Comparison of ENCODE assay signal across 2 cellular contexts in the genomic region with DNA sequence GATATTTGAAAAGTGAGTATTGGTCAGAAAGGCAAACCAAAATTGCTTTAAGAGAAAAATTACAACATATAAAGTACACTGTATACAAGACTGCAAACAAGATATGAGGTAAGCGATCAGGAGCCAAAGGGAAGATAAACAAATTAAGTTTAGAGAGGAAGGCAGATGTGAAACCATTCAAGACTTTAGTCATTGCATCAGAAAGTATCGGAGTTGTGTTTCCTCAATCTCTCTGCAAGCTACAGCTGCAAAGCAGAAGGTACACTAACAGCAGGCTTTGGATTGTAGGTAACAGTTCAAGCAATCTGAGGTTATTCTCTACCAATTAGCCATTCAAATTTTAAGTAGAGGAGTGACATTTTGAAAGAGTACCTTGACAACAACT.
TF ChIP-seq lines count a peak whose summit lies in the region.

No MANE protein-coding gene starts in this region.

TF ChIP-seq in GM12891, 5 proteins besides CTCF, POLR2A, EP300 and RAD21 (continued from another document):
- TF ChIP-seq PAX5 (IDR thresholded peaks at IDR 0.05; ENCODE audit: insufficient read depth, low read length, severe bottlenecking) = no peak
- no peak for TF ChIP-seq POU2F2 (IDR thresholded peaks at IDR 0.05; ENCODE audit: low read depth, low read length)
- TF ChIP-seq TAF1 (IDR thresholded peaks at IDR 0.05; ENCODE audit: low read depth, low read length) = no peak
TF ChIP-seq in GM12891: peak in this region for 1.

TF ChIP-seq in K562, 482 proteins besides CTCF, POLR2A, EP300 and RAD21:
- TF ChIP-seq, protein P1, sequence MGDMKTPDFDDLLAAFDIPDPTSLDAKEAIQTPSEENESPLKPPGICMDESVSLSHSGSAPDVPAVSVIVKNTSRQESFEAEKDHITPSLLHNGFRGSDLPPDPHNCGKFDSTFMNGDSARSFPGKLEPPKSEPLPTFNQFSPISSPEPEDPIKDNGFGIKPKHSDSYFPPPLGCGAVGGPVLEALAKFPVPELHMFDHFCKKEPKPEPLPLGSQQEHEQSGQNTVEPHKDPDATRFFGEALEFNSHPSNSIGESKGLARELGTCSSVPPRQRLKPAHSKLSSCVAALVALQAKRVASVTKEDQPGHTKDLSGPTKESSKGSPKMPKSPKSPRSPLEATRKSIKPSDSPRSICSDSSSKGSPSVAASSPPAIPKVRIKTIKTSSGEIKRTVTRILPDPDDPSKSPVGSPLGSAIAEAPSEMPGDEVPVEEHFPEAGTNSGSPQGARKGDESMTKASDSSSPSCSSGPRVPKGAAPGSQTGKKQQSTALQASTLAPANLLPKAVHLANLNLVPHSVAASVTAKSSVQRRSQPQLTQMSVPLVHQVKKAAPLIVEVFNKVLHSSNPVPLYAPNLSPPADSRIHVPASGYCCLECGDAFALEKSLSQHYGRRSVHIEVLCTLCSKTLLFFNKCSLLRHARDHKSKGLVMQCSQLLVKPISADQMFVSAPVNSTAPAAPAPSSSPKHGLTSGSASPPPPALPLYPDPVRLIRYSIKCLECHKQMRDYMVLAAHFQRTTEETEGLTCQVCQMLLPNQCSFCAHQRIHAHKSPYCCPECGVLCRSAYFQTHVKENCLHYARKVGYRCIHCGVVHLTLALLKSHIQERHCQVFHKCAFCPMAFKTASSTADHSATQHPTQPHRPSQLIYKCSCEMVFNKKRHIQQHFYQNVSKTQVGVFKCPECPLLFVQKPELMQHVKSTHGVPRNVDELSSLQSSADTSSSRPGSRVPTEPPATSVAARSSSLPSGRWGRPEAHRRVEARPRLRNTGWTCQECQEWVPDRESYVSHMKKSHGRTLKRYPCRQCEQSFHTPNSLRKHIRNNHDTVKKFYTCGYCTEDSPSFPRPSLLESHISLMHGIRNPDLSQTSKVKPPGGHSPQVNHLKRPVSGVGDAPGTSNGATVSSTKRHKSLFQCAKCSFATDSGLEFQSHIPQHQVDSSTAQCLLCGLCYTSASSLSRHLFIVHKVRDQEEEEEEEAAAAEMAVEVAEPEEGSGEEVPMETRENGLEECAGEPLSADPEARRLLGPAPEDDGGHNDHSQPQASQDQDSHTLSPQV (IDR thresholded peaks at IDR 0.05) = peak; percentile 52; the same call in 1 of the 2 replicates
- TF ChIP-seq, protein P2, sequence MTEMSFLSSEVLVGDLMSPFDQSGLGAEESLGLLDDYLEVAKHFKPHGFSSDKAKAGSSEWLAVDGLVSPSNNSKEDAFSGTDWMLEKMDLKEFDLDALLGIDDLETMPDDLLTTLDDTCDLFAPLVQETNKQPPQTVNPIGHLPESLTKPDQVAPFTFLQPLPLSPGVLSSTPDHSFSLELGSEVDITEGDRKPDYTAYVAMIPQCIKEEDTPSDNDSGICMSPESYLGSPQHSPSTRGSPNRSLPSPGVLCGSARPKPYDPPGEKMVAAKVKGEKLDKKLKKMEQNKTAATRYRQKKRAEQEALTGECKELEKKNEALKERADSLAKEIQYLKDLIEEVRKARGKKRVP (CRISPR knock-in tag; IDR thresholded peaks at IDR 0.05) = 0 out of 2 replicates have a peak, but pooled peaks have one; percentile 29
- TF ChIP-seq, protein P3, sequence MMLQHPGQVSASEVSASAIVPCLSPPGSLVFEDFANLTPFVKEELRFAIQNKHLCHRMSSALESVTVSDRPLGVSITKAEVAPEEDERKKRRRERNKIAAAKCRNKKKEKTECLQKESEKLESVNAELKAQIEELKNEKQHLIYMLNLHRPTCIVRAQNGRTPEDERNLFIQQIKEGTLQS (IDR thresholded peaks at IDR 0.05) = peak; percentile 46; the same call in 1 of the 2 replicates
- TF ChIP-seq, protein P3 (CRISPR knock-in tag; conservative IDR thresholded peaks at IDR 0.05) = no peak
- no peak for TF ChIP-seq ILF3 (IDR thresholded peaks at IDR 0.05; ENCODE audit: borderline replicate concordance)
- TF ChIP-seq CEBPG (CRISPR knock-in tag; IDR thresholded peaks at IDR 0.05) = 0 out of 2 replicates have a peak, but pooled peaks have one; percentile 48
- peak; percentile 27 to 61; a peak in 2 of 4 replicates for TF ChIP-seq CEBPG (tag; conservative IDR thresholded peaks at IDR 0.05 in 1 of 2, IDR thresholded peaks at IDR 0.05 in 1 of 2)
- peak; percentile 34; the same call in 1 of the 2 replicates for TF ChIP-seq EP400 (IDR thresholded peaks at IDR 0.05)
- TF ChIP-seq, protein P4, sequence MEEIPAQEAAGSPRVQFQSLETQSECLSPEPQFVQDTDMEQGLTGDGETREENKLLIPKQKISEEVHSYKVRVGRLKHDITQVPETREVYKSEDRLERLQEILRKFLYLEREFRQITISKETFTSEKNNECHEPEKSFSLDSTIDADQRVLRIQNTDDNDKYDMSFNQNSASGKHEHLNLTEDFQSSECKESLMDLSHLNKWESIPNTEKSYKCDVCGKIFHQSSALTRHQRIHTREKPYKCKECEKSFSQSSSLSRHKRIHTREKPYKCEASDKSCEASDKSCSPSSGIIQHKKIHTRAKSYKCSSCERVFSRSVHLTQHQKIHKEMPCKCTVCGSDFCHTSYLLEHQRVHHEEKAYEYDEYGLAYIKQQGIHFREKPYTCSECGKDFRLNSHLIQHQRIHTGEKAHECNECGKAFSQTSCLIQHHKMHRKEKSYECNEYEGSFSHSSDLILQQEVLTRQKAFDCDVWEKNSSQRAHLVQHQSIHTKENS (CRISPR knock-in tag; IDR thresholded peaks at IDR 0.05) = no peak
- 0 out of 2 replicates have a peak, but pooled peaks have one; percentile 48 for TF ChIP-seq FOXJ2 (tag; IDR thresholded peaks at IDR 0.05)
- TF ChIP-seq, protein P5, sequence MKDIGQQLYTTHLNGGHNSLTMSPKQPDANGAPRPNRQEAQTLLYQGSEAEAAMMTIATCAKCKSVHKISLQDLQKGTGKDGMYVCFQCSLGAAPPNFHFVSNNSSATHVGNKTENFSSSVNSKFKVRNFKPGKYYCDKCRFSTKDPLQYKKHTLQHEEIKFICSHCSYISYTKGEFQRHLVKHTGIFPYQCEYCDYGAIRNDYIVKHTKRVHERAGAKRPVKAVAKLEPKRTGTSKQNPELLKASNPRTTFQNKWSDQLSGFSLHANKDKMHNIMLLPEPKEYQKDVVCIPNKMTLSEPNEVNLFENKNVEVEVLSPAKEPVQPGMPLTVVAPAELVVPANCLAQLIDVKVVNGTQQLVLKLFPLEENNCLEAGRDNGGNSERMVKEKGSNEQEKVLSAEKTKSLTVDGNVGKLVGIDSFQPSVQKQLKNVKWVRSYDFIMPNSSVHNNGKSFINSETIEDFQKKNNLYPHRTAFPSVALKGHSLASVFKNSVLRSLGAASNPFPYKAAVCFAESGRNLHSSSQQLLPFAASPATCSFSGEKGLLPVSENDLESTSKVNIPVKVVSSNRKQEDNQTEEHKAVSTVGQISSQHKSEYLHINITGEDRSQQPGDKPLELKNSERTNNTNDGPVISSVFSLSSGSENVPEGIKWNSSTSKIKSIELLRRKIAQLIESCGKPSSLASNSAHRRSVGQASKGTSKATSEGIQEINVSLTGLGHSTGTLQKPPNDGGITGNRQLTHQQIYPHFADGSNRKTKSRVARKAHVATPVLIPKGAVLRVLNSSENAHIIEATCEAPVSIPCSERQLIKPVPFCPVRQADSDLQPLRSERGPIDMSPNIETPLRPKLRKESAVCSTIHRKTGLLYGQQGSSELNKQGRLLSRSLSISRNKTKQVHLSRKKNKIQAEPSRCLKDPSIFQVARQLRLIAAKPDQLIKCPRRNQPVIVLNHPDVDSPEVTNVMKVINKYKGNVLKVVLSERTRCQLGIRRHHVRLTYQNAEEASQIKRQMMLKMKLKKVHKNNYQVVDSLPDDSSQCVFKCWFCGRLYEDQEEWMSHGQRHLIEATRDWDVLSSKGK (CRISPR knock-in tag; IDR thresholded peaks at IDR 0.05) = no peak
- TF ChIP-seq BDP1 (IDR thresholded peaks at IDR 0.05; ENCODE audit: insufficient read depth, insufficient read length) = no peak
- TF ChIP-seq ATF7 (IDR thresholded peaks at IDR 0.05) = peak; percentile 32; the same call in 1 of the 2 replicates
